ENCODE assay signal across 1 cellular context in the genomic region with DNA sequence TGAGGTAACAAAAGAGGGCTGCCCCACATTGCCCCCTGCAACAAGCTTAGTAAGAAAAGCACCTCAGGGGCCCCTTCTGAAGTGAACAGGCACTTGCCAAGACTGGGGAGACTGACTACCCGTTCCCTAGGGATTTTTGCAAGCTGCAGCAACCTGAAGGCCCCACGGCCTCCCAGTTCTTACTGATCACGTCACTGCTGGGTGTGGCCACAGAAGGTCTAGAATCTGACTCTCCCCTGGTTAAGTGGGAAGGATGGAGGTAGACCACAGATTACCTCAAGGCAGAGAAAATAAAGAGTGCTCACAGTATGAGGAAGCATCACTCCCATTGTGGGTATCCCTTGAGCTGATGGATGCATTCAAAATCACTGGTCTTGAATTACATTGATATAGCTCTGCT.
TF ChIP-seq lines count a peak whose summit lies in the region.

No MANE protein-coding gene starts in this region.

TF ChIP-seq in WTC11, 78 proteins besides CTCF, POLR2A, EP300 and RAD21 (continued from another document):
- TF ChIP-seq, protein P1, sequence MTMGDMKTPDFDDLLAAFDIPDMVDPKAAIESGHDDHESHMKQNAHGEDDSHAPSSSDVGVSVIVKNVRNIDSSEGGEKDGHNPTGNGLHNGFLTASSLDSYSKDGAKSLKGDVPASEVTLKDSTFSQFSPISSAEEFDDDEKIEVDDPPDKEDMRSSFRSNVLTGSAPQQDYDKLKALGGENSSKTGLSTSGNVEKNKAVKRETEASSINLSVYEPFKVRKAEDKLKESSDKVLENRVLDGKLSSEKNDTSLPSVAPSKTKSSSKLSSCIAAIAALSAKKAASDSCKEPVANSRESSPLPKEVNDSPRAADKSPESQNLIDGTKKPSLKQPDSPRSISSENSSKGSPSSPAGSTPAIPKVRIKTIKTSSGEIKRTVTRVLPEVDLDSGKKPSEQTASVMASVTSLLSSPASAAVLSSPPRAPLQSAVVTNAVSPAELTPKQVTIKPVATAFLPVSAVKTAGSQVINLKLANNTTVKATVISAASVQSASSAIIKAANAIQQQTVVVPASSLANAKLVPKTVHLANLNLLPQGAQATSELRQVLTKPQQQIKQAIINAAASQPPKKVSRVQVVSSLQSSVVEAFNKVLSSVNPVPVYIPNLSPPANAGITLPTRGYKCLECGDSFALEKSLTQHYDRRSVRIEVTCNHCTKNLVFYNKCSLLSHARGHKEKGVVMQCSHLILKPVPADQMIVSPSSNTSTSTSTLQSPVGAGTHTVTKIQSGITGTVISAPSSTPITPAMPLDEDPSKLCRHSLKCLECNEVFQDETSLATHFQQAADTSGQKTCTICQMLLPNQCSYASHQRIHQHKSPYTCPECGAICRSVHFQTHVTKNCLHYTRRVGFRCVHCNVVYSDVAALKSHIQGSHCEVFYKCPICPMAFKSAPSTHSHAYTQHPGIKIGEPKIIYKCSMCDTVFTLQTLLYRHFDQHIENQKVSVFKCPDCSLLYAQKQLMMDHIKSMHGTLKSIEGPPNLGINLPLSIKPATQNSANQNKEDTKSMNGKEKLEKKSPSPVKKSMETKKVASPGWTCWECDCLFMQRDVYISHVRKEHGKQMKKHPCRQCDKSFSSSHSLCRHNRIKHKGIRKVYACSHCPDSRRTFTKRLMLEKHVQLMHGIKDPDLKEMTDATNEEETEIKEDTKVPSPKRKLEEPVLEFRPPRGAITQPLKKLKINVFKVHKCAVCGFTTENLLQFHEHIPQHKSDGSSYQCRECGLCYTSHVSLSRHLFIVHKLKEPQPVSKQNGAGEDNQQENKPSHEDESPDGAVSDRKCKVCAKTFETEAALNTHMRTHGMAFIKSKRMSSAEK (CRISPR knock-in tag; IDR thresholded peaks at IDR 0.05; ENCODE audit: borderline replicate concordance): no peak
- TF ChIP-seq, protein P2, sequence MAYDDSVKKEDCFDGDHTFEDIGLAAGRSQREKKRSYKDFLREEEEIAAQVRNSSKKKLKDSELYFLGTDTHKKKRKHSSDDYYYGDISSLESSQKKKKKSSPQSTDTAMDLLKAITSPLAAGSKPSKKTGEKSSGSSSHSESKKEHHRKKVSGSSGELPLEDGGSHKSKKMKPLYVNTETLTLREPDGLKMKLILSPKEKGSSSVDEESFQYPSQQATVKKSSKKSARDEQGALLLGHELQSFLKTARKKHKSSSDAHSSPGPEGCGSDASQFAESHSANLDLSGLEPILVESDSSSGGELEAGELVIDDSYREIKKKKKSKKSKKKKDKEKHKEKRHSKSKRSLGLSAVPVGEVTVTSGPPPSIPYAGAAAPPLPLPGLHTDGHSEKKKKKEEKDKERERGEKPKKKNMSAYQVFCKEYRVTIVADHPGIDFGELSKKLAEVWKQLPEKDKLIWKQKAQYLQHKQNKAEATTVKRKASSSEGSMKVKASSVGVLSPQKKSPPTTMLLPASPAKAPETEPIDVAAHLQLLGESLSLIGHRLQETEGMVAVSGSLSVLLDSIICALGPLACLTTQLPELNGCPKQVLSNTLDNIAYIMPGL (CRISPR knock-in tag; IDR thresholded peaks at IDR 0.05): no peak
- TF ChIP-seq GTF2I (CRISPR knock-in tag; conservative IDR thresholded peaks at IDR 0.05): no peak
- no peak for TF ChIP-seq NR1H2 (CRISPR knock-in tag; IDR thresholded peaks at IDR 0.05)
- no peak for TF ChIP-seq PREB (CRISPR knock-in tag; IDR thresholded peaks at IDR 0.05; ENCODE audit: borderline replicate concordance)
- no peak for TF ChIP-seq TCF7 (CRISPR knock-in tag; IDR thresholded peaks at IDR 0.05; ENCODE audit: low read depth)
- no peak for TF ChIP-seq IRF1 (CRISPR knock-in tag; IDR thresholded peaks at IDR 0.05)
- TF ChIP-seq CREB1 (CRISPR knock-in tag; IDR thresholded peaks at IDR 0.05): no peak
- TF ChIP-seq NR3C1 (CRISPR knock-in tag; conservative IDR thresholded peaks at IDR 0.05; ENCODE audit: low read depth): no peak
